19 cellular contexts compared by ENCODE assay signal in genomic region chr4:30744386-30744785, GRCh38. TPM values are rescaled to one million over a fixed set of nuclear protein-coding genes. Genes with fewer than 3 reads are reported as not detected.
A peak's percentile ranks its signal among the peaks of the same experiment; 100 is the strongest.
DNase-seq lines count a peak whose midpoint lies in the region; ATAC-seq and TF ChIP-seq lines count a peak whose summit lies in the region.
"Had no signal": no experiment of that assay in that cellular context is flagged by ENCODE, and none has a peak within 500 bp of the region (broad histone marks: within the 10 kb centered on the region; RNA-seq: fewer than 3 reads in every experiment).

No MANE protein-coding gene starts in this region.

- no peak for DNase-seq in heart left ventricle
- no peak for DNase-seq in Right ventricle myocardium inferior (ENCODE audit: missing footprints)
- DNase-seq in brain microvascular endothelial cell, result no peak
- DNase-seq in mesothelial cell of epicardium (ENCODE audit: low spot score in 2 of 2, unreplicated experiment in 2 of 2), result no peak
- no peak for DNase-seq in aorta
- DNase-seq in NCI-H510A (lab: John Stamatoyannopoulos, UW), result no peak
- no peak for DNase-seq in MCF 10A (ENCODE audit: unreplicated experiment)
- no peak for DNase-seq in C1 segment of cervical spinal cord (lab: John Stamatoyannopoulos, UW)
- DNase-seq: DMS 273 treated with DMSO at 0.1 percent for 48 hours, GF-D8, GOT3, KBM-7, NCI-H146, NCI-H2081, NCI-H2227 treated with DMSO at 0.1 percent for 48 hours, NCI-H524 treated with DMSO at 0.1 percent for 48 hours, SHP77 had no signal

- H3K4me1 Mint-ChIP-seq in mesothelial cell of epicardium, result peaks cover 49% of the 10 kb centered on the region
- no peaks in the 10 kb centered on the region for H3K4me1 Mint-ChIP-seq in MCF 10A (ENCODE audit: insufficient read depth, unreplicated experiment)

- TF ChIP-seq POLR2A in heart left ventricle (IDR thresholded peaks at IDR 0.05), result no peak

- in situ Hi-C loops in brain microvascular endothelial cell (cut with HindIII; ENCODE audit: low pct_ligation_motif_present, low sequenced_read_pairs), result no loop called here

- H3K27me3 Mint-ChIP-seq in mesothelial cell of epicardium (ENCODE audit: low read depth) (no peaks in the 10 kb centered on the region), MCF 10A (ENCODE audit: insufficient read depth, unreplicated experiment) (no peaks in the 10 kb centered on the region)

- H3K4me1 ChIP-seq in heart left ventricle (peaks cover 0 to 27% (median 6%) of the 10 kb centered on the region in 12 donors), aorta (ENCODE audit: control insufficient read depth in 1 of 2, insufficient read depth in 2 of 2, low read length in 2 of 2) (peaks cover 3 to 7% of the 10 kb centered on the region in 2 donors)
- H3K4me1 ChIP-seq: BLaER1 treated with 17β-estradiol and CSF1 and Interleukin-3, amounts not matched to agents 10 nM and 100 nM had no signal

- TF ChIP-seq CTCF in heart left ventricle (IDR thresholded peaks at IDR 0.05), result no peak
- TF ChIP-seq CTCF in brain microvascular endothelial cell (IDR thresholded peaks at IDR 0.05; ENCODE audit: low read depth, low read length, missing control alignments), result no peak
- TF ChIP-seq CTCF in mesothelial cell of epicardium (IDR thresholded peaks at IDR 0.05; ENCODE audit: unreplicated experiment), result no peak
- no peak for TF ChIP-seq CTCF in MCF 10A (IDR thresholded peaks at IDR 0.05; ENCODE audit: unreplicated experiment)

- H3K27ac ChIP-seq in heart left ventricle (peak overlapping the region in 5 of 12 donors; percentile 6 to 62 (median 28)), brain microvascular endothelial cell (peak overlapping the region; percentile 11), aorta (ENCODE audit: low read depth in 1 of 2, low read length in 2 of 2) (peak overlapping the region; percentile 76 to 88)
- H3K27ac ChIP-seq: BLaER1 treated with 17β-estradiol and CSF1 and Interleukin-3, amounts not matched to agents 10 nM and 100 nM had no signal

- H3K4me3 Mint-ChIP-seq in mesothelial cell of epicardium (no peak overlapping the region), MCF 10A (ENCODE audit: unreplicated experiment) (no peak overlapping the region)

- POLR2A ChIA-PET in MCF 10A (lab: Yijun Ruan, JAX), result no interaction called here

- H3K36me3 Mint-ChIP-seq in mesothelial cell of epicardium (peaks cover 8% of the 10 kb centered on the region), MCF 10A (ENCODE audit: insufficient read depth, unreplicated experiment) (no peaks in the 10 kb centered on the region)

- peak; percentile 39 to 72 (median 54) for ATAC-seq in heart left ventricle
- ATAC-seq in Right ventricle myocardium inferior, result no peak
- peak; percentile 9 for ATAC-seq in aorta (ENCODE audit: low FRiP score)
- ATAC-seq: Panc1 had no signal

- H3K27ac Mint-ChIP-seq in mesothelial cell of epicardium (peak overlapping the region; percentile 66), MCF 10A (ENCODE audit: low read depth, unreplicated experiment) (no peak overlapping the region)

- H3K36me3 ChIP-seq in heart left ventricle (no peaks in the 10 kb centered on the region), brain microvascular endothelial cell (replicated peaks) (no peaks in the 10 kb centered on the region), aorta (ENCODE audit: control insufficient read depth in 1 of 2, insufficient read depth in 2 of 2, low read length in 1 of 2) (no peaks in the 10 kb centered on the region)
- H3K36me3 ChIP-seq: BLaER1 treated with 17β-estradiol and CSF1 and Interleukin-3, amounts not matched to agents 10 nM and 100 nM had no signal

- no TSS peak for BruUV-seq in MCF 10A (replicated peaks; lab: Mats Ljungman, UMichigan)

- H3K4me3 ChIP-seq in heart left ventricle (no peak overlapping the region), brain microvascular endothelial cell (ENCODE audit: low read depth, low read length) (no peak overlapping the region), aorta (ENCODE audit: low read length in 2 of 2) (no peak overlapping the region)
- H3K4me3 ChIP-seq: BLaER1 treated with 17β-estradiol and CSF1 and Interleukin-3, amounts not matched to agents 10 nM and 100 nM had no signal

- H3K27me3 ChIP-seq in heart left ventricle, result no peaks in the 10 kb centered on the region
- no peaks in the 10 kb centered on the region for H3K27me3 ChIP-seq in brain microvascular endothelial cell (replicated peaks)
- no peaks in the 10 kb centered on the region for H3K27me3 ChIP-seq in aorta (ENCODE audit: control insufficient read depth in 1 of 2, insufficient read depth in 2 of 2, low read length in 1 of 2)
- H3K27me3 ChIP-seq: BLaER1 treated with 17β-estradiol and CSF1 and Interleukin-3, amounts not matched to agents 10 nM and 100 nM had no signal

- H3K9me3 Mint-ChIP-seq in mesothelial cell of epicardium, result no peaks in the 10 kb centered on the region
- H3K9me3 Mint-ChIP-seq in MCF 10A (ENCODE audit: unreplicated experiment), result no peaks in the 10 kb centered on the region

- intact Hi-C loops in heart left ventricle (cut with DNase I) (loop anchor here in 1 of 10 donors (10.0 kb wide), 1 partner anchor 200 kb away; no protein-coding TSS in a partner anchor), Right ventricle myocardium inferior (cut with DNase I) (no loop called here), aorta (cut with DNase I) (loop anchor here in 1 of 2 donors (10.0 kb wide), 1 partner anchor 350 kb away; no protein-coding TSS in a partner anchor), MCF 10A (cut with micrococcal nuclease) (no loop called here)

- no peaks in the 10 kb centered on the region for H3K9me3 ChIP-seq in heart left ventricle
- H3K9me3 ChIP-seq in aorta (ENCODE audit: control insufficient read depth, low read length), result no peaks in the 10 kb centered on the region
- H3K9me3 ChIP-seq: BLaER1 treated with 17β-estradiol and CSF1 and Interleukin-3, amounts not matched to agents 10 nM and 100 nM had no signal

- CTCF ChIA-PET in MCF 10A (lab: Yijun Ruan, JAX), result interaction anchor here (0.7 kb wide), 1 partner anchor 63 kb away, joined by 3 read pairs; no protein-coding TSS in a partner anchor

RNA-seq across cellular contexts. Expression of gene PCDH7, which starts 24.2 kb away (rescaled TPM):
- total RNA-seq in heart left ventricle, result 100 to 1,000 TPM in 5 of 9 donors, 10 to 100 TPM in 4; 51.4 to 166 (median 107) TPM
- 10 to 100 TPM in 1 of 2 donors, 1 to 10 TPM in 1; 9.4 to 39.8 TPM for polyA plus RNA-seq in heart left ventricle
- 21.7 TPM for total RNA-seq in Right ventricle myocardium inferior
- 74.3 to 78.8 TPM (median 76.7 TPM) in 3 replicates for total RNA-seq in mesothelial cell of epicardium
- total RNA-seq in aorta, result 100 to 1,000 TPM; 157 to 232 TPM
- 10 to 100 TPM; 24.9 to 46.6 TPM for polyA plus RNA-seq in aorta
- total RNA-seq in MCF 10A (2022), result 3.6 and 5.6 TPM in 2 replicates
